Comparison of ENCODE assay signal across 18 cellular contexts in the genomic region with DNA sequence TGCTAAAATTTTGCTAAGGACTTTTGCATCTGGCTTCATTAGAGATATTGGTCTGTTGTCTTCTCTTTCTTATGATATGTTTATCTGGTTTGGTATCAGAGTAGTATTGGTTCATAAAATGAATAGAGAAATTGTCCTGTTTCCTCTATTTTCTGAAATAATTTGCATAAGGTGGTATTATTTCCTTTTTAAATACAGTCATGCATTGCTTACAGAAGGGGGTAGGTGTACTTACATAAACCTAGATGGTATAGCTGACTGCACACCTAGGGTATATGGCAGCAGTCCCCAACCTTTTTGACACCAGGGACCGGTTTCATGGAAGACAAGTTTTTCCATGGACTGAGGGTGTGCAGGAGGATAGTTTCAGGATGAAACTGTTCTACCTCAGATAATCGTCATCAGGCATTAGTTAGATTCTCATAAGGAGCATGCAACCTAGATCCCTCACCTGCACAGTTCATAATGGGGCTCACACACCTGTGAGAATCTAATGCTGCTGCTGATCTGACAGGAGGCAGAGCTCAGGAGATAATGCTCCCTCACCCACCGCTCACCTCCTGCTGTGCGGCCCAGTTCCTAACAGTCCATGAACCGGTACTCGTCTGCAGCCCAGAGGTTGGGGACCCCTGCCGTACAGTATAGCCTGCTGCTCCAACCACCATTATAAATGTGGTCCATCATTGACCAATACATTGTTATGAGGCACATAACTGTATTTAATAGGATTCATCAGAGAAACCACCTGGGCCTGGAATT.
DNase-seq lines count a peak whose midpoint lies in the region; ATAC-seq and TF ChIP-seq lines count a peak whose summit lies in the region.
"Had no signal": no experiment of that assay in that cellular context is flagged by ENCODE, and none has a peak within 500 bp of the region (broad histone marks: within the 10 kb centered on the region; RNA-seq: fewer than 3 reads in every experiment).

No MANE protein-coding gene starts in this region.

- H3K4me1 Mint-ChIP-seq in CD4-positive, alpha-beta T cell (ENCODE audit: low read depth) = peaks cover 95% of the 10 kb centered on the region
- peaks cover 48% of the 10 kb centered on the region for H3K4me1 Mint-ChIP-seq in stimulated activated memory B cell treated with anti-CD40 and anti-IgM and Interleukin-4, amounts not matched to agents 10 μg/mL and 1 μg/mL and 100 μg/mL, for 72 hours

- no peak for TF ChIP-seq CTCF in CD4-positive, alpha-beta T cell (IDR thresholded peaks at IDR 0.05)
- TF ChIP-seq CTCF in coronary artery (IDR thresholded peaks at IDR 0.05) (no peak), GM13977 (IDR thresholded peaks at IDR 0.05; ENCODE audit: extremely low read depth, insufficient read depth, missing control alignments) (no peak)

- H3K9me3 ChIP-seq in CD4-positive, alpha-beta T cell (ENCODE audit: control insufficient read depth, low read length) = no peaks in the 10 kb centered on the region
- H3K9me3 ChIP-seq: BE2C, Caco-2, SJSA1 had no signal

- H3K36me3 Mint-ChIP-seq in CD4-positive, alpha-beta T cell (ENCODE audit: low read depth) = peaks cover 10% of the 10 kb centered on the region
- no peaks in the 10 kb centered on the region for H3K36me3 Mint-ChIP-seq in stimulated activated memory B cell treated with anti-CD40 and anti-IgM and Interleukin-4, amounts not matched to agents 10 μg/mL and 1 μg/mL and 100 μg/mL, for 72 hours

- no peaks in the 10 kb centered on the region for H3K27me3 Mint-ChIP-seq in CD4-positive, alpha-beta T cell
- H3K27me3 Mint-ChIP-seq in stimulated activated memory B cell treated with anti-CD40 and anti-IgM and Interleukin-4, amounts not matched to agents 10 μg/mL and 1 μg/mL and 100 μg/mL, for 72 hours = no peaks in the 10 kb centered on the region

- in situ Hi-C loops in GM13977 (cut with MboI; ENCODE audit: low pct_unique_long_range_greater_than_20kb, low sequenced_read_pairs, unreplicated experiment) = no loop called here

- CTCF ChIA-PET in CD4-positive, alpha-beta T cell (lab: Charles Lee) = interaction anchor here (1.1 kb wide), 1 partner anchor 51 kb away, joined by 5 read pairs; no protein-coding TSS in a partner anchor

- POLR2A ChIA-PET in CD4-positive, alpha-beta T cell (lab: Charles Lee) = interaction anchor here (0.7 kb wide), 1 partner anchor 25 kb away, joined by 3 read pairs; no protein-coding TSS in a partner anchor

- intact Hi-C loops in CD4-positive, alpha-beta T cell (cut with DNase I, micrococcal nuclease) = loop anchor here in 1 of 2 experiments (5.0 kb wide), 2 partner anchors 70 to 75 kb away; no protein-coding TSS in a partner anchor

- H3K27ac ChIP-seq in CD4-positive, alpha-beta T cell (ENCODE audit: low read depth, low read length) = no peak overlapping the region
- H3K27ac ChIP-seq in coronary artery = no peak overlapping the region
- H3K27ac ChIP-seq: SJSA1 had no signal

- no peak for DNase-seq in CD4-positive, alpha-beta T cell
- DNase-seq in coronary artery (ENCODE audit: low spot score) (peak; percentile 50), GM13977 (ENCODE audit: low spot score) (no peak), NCI-H1105 treated with DMSO at 0.1 percent for 48 hours (lab: John Stamatoyannopoulos, UW) (no peak)
- DNase-seq: BE2C; Caco-2; H7; NCI-H1694; NCI-H2107; NCI-H69; NK-92 treated with Interleukin-12 subunit alpha and Interleukin-12 subunit beta, amount 100 ng/mL, for 24 hours; PC-3; SW 1271 had no signal

- no peaks in the 10 kb centered on the region for H3K27me3 ChIP-seq in CD4-positive, alpha-beta T cell (ENCODE audit: control insufficient read depth, insufficient read depth, low read length)
- H3K27me3 ChIP-seq: BE2C had no signal

- no peak for ATAC-seq in CD4-positive, alpha-beta T cell (ENCODE audit: poor library complexity)
- peak; percentile 44 for ATAC-seq in GM18519 (IDR thresholded peaks at IDR 0.05; ENCODE audit: low FRiP score, unreplicated experiment)
- peak; percentile 82 for ATAC-seq in stimulated activated memory B cell treated with anti-CD40 and anti-IgM and Interleukin-4, amounts not matched to agents 10 μg/mL and 1 μg/mL and 100 μg/mL, for 72 hours
- no peak for ATAC-seq in HG02759 (IDR thresholded peaks at IDR 0.05; ENCODE audit: unreplicated experiment)
- no peak for ATAC-seq in GM18502 (IDR thresholded peaks at IDR 0.05; ENCODE audit: poor library complexity, unreplicated experiment)
- ATAC-seq: PC-3 had no signal

- peak overlapping the region; percentile 42 for H3K4me3 Mint-ChIP-seq in CD4-positive, alpha-beta T cell
- H3K4me3 Mint-ChIP-seq in stimulated activated memory B cell treated with anti-CD40 and anti-IgM and Interleukin-4, amounts not matched to agents 10 μg/mL and 1 μg/mL and 100 μg/mL, for 72 hours = no peak overlapping the region

- H3K4me3 ChIP-seq in coronary artery = no peak overlapping the region
- H3K4me3 ChIP-seq: SJSA1 had no signal

- no peaks in the 10 kb centered on the region for H3K9me3 Mint-ChIP-seq in CD4-positive, alpha-beta T cell
- H3K9me3 Mint-ChIP-seq in stimulated activated memory B cell treated with anti-CD40 and anti-IgM and Interleukin-4, amounts not matched to agents 10 μg/mL and 1 μg/mL and 100 μg/mL, for 72 hours = no peaks in the 10 kb centered on the region

- peak overlapping the region; percentile 82 for H3K27ac Mint-ChIP-seq in CD4-positive, alpha-beta T cell
- no peak overlapping the region for H3K27ac Mint-ChIP-seq in stimulated activated memory B cell treated with anti-CD40 and anti-IgM and Interleukin-4, amounts not matched to agents 10 μg/mL and 1 μg/mL and 100 μg/mL, for 72 hours

Comparison
In these comparisons a context has a peak if more than half of its experiments do, and no peak if none do; other contexts are left out.
1. ATAC-seq: peak in GM18519 (single experiment) and stimulated activated memory B cell treated with anti-CD40 and anti-IgM and Interleukin-4, amounts not matched to agents 10 μg/mL and 1 μg/mL and 100 μg/mL, for 72 hours (single experiment); none in CD4-positive, alpha-beta T cell (single experiment), HG02759 (single experiment) and GM18502 (single experiment).